13 cellular contexts compared by ENCODE assay signal in the genomic region with DNA sequence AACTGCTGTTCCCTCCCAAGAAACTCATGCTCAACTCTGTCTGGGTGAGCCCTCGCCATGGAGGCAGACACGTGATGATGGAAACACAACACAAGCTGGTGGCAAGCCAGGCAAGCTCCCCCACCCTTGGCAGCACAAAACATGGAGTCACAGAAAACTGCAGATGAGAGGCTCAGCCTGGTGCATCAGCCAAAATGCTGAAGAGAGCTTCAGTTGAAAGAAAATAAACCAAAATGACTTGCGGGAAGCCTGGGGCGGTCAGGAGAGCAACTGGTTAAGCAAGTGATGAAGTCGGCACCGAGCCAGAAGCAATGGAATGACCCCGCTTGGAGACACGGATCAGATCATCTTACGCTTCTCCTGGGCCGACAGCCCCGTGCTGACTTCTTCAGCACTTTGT.
DNase-seq lines count a peak whose midpoint lies in the region; TF ChIP-seq lines count a peak whose summit lies in the region.
"Had no signal": no experiment of that assay in that cellular context is flagged by ENCODE, and none has a peak within 500 bp of the region (broad histone marks: within the 10 kb centered on the region; RNA-seq: fewer than 3 reads in every experiment).

No MANE protein-coding gene starts in this region.

- H3K36me3 Mint-ChIP-seq in CD4-positive, alpha-beta memory T cell, result peaks cover 0 to 2% of the 10 kb centered on the region in 2 donors
- H3K36me3 Mint-ChIP-seq in glutamatergic neuron (ENCODE audit: unreplicated experiment), result no peaks in the 10 kb centered on the region

- no peaks in the 10 kb centered on the region for H3K9me2 ChIP-seq in OCI-LY7 (ENCODE audit: insufficient read depth, low read length)

- no peak for DNase-seq in CD4-positive, alpha-beta memory T cell
- peak; percentile 65 for DNase-seq in NCI-H446 treated with DMSO at 0.1 percent for 48 hours (lab: John Stamatoyannopoulos, UW)
- DNase-seq in fibroblast of gingiva (ENCODE audit: low read depth), result peak; percentile 40
- no peak for DNase-seq in OCI-LY7 (ENCODE audit: low spot score)
- DNase-seq in activated CD8-positive, alpha-beta memory T cell treated with anti-CD3 and anti-CD28 coated beads for 24 hours, result no peak
- DNase-seq in glutamatergic neuron, result no peak
- no peak for DNase-seq in CD1c-positive myeloid dendritic cell (ENCODE audit: extremely low spot score)
- DNase-seq: activated CD8-positive, alpha-beta memory T cell treated with anti-CD3 and anti-CD28 coated beads, Interleukin-2, amount 50 U/mL, for 48 hours; effector CD8-positive, alpha-beta T cell; NCI-H774; SIG-M5 had no signal

- peak overlapping the region in 6 of 7 donors; percentile 21 to 85 (median 50) for H3K27ac Mint-ChIP-seq in CD4-positive, alpha-beta memory T cell
- H3K27ac Mint-ChIP-seq in glutamatergic neuron (ENCODE audit: unreplicated experiment), result no peak overlapping the region
- H3K27ac Mint-ChIP-seq: stimulated activated naive CD8-positive, alpha-beta T cell treated with anti-CD3 and anti-CD28 coated beads, Interleukin-15, Interleukin-2, amounts not matched to agents 100 ng/mL and 50 ng/mL, for 24 hours had no signal

- no peaks in the 10 kb centered on the region for H4K20me1 ChIP-seq in OCI-LY7 (ENCODE audit: insufficient read depth, low read length)

- H3K4me3 Mint-ChIP-seq in CD4-positive, alpha-beta memory T cell, result peak overlapping the region in 2 of 8 donors; percentile 29 to 40
- H3K4me3 Mint-ChIP-seq in glutamatergic neuron (ENCODE audit: unreplicated experiment), result no peak overlapping the region
- H3K4me3 Mint-ChIP-seq: stimulated activated naive CD8-positive, alpha-beta T cell treated with anti-CD3 and anti-CD28 coated beads, Interleukin-15, Interleukin-2, amounts not matched to agents 100 ng/mL and 50 ng/mL, for 24 hours had no signal

- POLR2A ChIA-PET in CD4-positive, alpha-beta memory T cell (lab: Charles Lee; ENCODE audit: partially characterized antibody), result no interaction called here
- POLR2A ChIA-PET in OCI-LY7 (lab: Charles Lee), result interaction anchor here (0.6 to 1.3 kb wide), 2 partner anchors 10 to 1038 kb away, joined by 3 read pairs; no protein-coding TSS in a partner anchor

- no peaks in the 10 kb centered on the region for H3K79me2 ChIP-seq in OCI-LY7 (ENCODE audit: insufficient read depth, low read depth, low read length)

- no peaks in the 10 kb centered on the region for H3K9me3 ChIP-seq in CD4-positive, alpha-beta memory T cell (ENCODE audit: control insufficient read depth in 1 of 2, low read length in 2 of 2)
- H3K9me3 ChIP-seq in neutrophil (no peaks in the 10 kb centered on the region), OCI-LY7 (ENCODE audit: low read length) (no peaks in the 10 kb centered on the region)

- H3K27me3 ChIP-seq in CD4-positive, alpha-beta memory T cell (ENCODE audit: insufficient read depth, low read length), result no peaks in the 10 kb centered on the region
- no peaks in the 10 kb centered on the region for H3K27me3 ChIP-seq in neutrophil

- intact Hi-C loops in CD4-positive, alpha-beta memory T cell (cut with micrococcal nuclease), result no loop called here
- intact Hi-C loops in OCI-LY7 (cut with micrococcal nuclease; ENCODE audit: unreplicated experiment), result no loop called here

- no peak overlapping the region for H3K4me2 ChIP-seq in OCI-LY7 (ENCODE audit: low read length)

- H3K27ac ChIP-seq in CD4-positive, alpha-beta memory T cell (ENCODE audit: low read depth, low read length), result no peak overlapping the region
- H3K27ac ChIP-seq in neutrophil (peak overlapping the region; percentile 84), OCI-LY7 (ENCODE audit: low read depth, low read length, poor library complexity, severe bottlenecking) (no peak overlapping the region)

- no peak overlapping the region for H3K4me3 ChIP-seq in CD4-positive, alpha-beta memory T cell (ENCODE audit: low read length in 2 of 2)
- H3K4me3 ChIP-seq in neutrophil (ENCODE audit: low read depth in 1 of 2, low read length in 1 of 2) (peak overlapping the region; percentile 39 to 44), OCI-LY7 (ENCODE audit: low read depth, low read length, poor library complexity, severe bottlenecking) (no peak overlapping the region)

- no peaks in the 10 kb centered on the region for H3K36me3 ChIP-seq in CD4-positive, alpha-beta memory T cell (ENCODE audit: insufficient read depth, low read length)
- H3K36me3 ChIP-seq in neutrophil (no peaks in the 10 kb centered on the region), OCI-LY7 (ENCODE audit: insufficient read depth, low read length) (no peaks in the 10 kb centered on the region)

- peaks cover 1 to 27% (median 14%) of the 10 kb centered on the region in 4 donors for H3K4me1 Mint-ChIP-seq in CD4-positive, alpha-beta memory T cell
- no peaks in the 10 kb centered on the region for H3K4me1 Mint-ChIP-seq in glutamatergic neuron (ENCODE audit: low read depth, unreplicated experiment)

- no TSS peak for BruUV-seq in OCI-LY7 (replicated peaks; lab: Mats Ljungman, UMichigan)

- TF ChIP-seq CTCF in neutrophil (IDR thresholded peaks at IDR 0.05) (no peak), OCI-LY7 (conservative IDR thresholded peaks at IDR 0.05; ENCODE audit: low read length) (no peak), glutamatergic neuron (IDR thresholded peaks at IDR 0.05; ENCODE audit: partially characterized antibody, unreplicated experiment) (no peak)

- no peak overlapping the region for H2AFZ ChIP-seq in OCI-LY7 (ENCODE audit: low read length)

- CTCF ChIA-PET in CD4-positive, alpha-beta memory T cell (lab: Charles Lee; ENCODE audit: partially characterized antibody), result interaction anchor here (0.8 to 7.8 kb wide), 3 partner anchors 14 to 18 kb away, joined by 3 to 49 read pairs (median 4); no protein-coding TSS in a partner anchor
- CTCF ChIA-PET in OCI-LY7 (lab: Charles Lee; ENCODE audit: unreplicated experiment), result no interaction called here

- H3K27me3 Mint-ChIP-seq in CD4-positive, alpha-beta memory T cell, result no peaks in the 10 kb centered on the region
- no peaks in the 10 kb centered on the region for H3K27me3 Mint-ChIP-seq in glutamatergic neuron (ENCODE audit: unreplicated experiment)
- H3K27me3 Mint-ChIP-seq: stimulated activated naive CD8-positive, alpha-beta T cell treated with anti-CD3 and anti-CD28 coated beads, Interleukin-15, Interleukin-2, amounts not matched to agents 100 ng/mL and 50 ng/mL, for 24 hours had no signal

- peaks cover 9% of the 10 kb centered on the region for H3K4me1 ChIP-seq in CD4-positive, alpha-beta memory T cell (ENCODE audit: insufficient read depth, low read length)
- peaks cover 40 to 60% of the 10 kb centered on the region in 2 experiments for H3K4me1 ChIP-seq in neutrophil (ENCODE audit: control insufficient read depth in 1 of 2, insufficient read depth in 1 of 2, low read depth in 1 of 2, low read length in 1 of 2)
- H3K4me1 ChIP-seq in OCI-LY7 (ENCODE audit: insufficient read depth, low read length, poor library complexity, severe bottlenecking), result no peaks in the 10 kb centered on the region

- H3K9me3 Mint-ChIP-seq in CD4-positive, alpha-beta memory T cell, result no peaks in the 10 kb centered on the region
- no peaks in the 10 kb centered on the region for H3K9me3 Mint-ChIP-seq in glutamatergic neuron (ENCODE audit: unreplicated experiment)
- H3K9me3 Mint-ChIP-seq: stimulated activated naive CD8-positive, alpha-beta T cell treated with anti-CD3 and anti-CD28 coated beads, Interleukin-15, Interleukin-2, amounts not matched to agents 100 ng/mL and 50 ng/mL, for 24 hours had no signal

Comparison
In these comparisons a context has a peak if more than half of its experiments do, and no peak if none do; other contexts are left out.
1. DNase-seq: peak in NCI-H446 treated with DMSO at 0.1 percent for 48 hours (single experiment) and fibroblast of gingiva (single experiment); none in CD4-positive, alpha-beta memory T cell (0 of 5), OCI-LY7 (single experiment), activated CD8-positive, alpha-beta memory T cell treated with anti-CD3 and anti-CD28 coated beads for 24 hours (single experiment), glutamatergic neuron (single experiment) and CD1c-positive myeloid dendritic cell (single experiment).
2. H3K4me3 ChIP-seq: peak in neutrophil (2 of 2); none in CD4-positive, alpha-beta memory T cell (0 of 2) and OCI-LY7 (single experiment).